In genomic region chr3:81581966-81582599, GRCh38 we compare ENCODE assay signal across 8 cellular contexts.
DNase-seq lines count a peak whose midpoint lies in the region; ATAC-seq and FAIRE-seq lines count a peak whose summit lies in the region.

No MANE protein-coding gene starts in this region.

- H3K27me3 ChIP-seq in small intestine (ENCODE audit: control insufficient read depth in 2 of 2, insufficient read depth in 2 of 2, low read length in 2 of 2) = no peaks in the 10 kb centered on the region

- no peak overlapping the region for H3K27ac ChIP-seq in small intestine (ENCODE audit: low read depth in 1 of 2, low read length in 1 of 2)

- H3K4me1 ChIP-seq in small intestine (ENCODE audit: control insufficient read depth in 2 of 2, insufficient read depth in 1 of 2, low read depth in 1 of 2, low read length in 1 of 2) = no peaks in the 10 kb centered on the region

- peak; percentile 2 for DNase-seq in activated T-cell treated with anti-CD3 and anti-CD28 coated beads for 48 hours (ENCODE audit: low read depth)
- no peak for DNase-seq in activated T-cell treated with anti-CD3 and anti-CD28 coated beads, Interleukin-2, amount 50 U/mL, for 1 hour
- DNase-seq in HK-2 (ENCODE audit: unreplicated experiment) = peak; percentile 1
- DNase-seq in UCSD-AML1 (lab: John Stamatoyannopoulos, UW; ENCODE audit: unreplicated experiment) = peak; percentile 21
- DNase-seq in glomerular endothelial cell (ENCODE audit: extremely low read depth, low read depth, low spot score) = peak; percentile 7
- DNase-seq in small intestine = peak; percentile 34
- DNase-seq in epidermal melanocyte (ENCODE audit: insufficient read length, low spot score) = no peak

- no peaks in the 10 kb centered on the region for H3K9me3 ChIP-seq in small intestine (ENCODE audit: control insufficient read depth, low read depth)

- no peak overlapping the region for H3K4me3 ChIP-seq in small intestine (ENCODE audit: low read depth in 1 of 2, low read length in 2 of 2)

- ATAC-seq in GM19467 (IDR thresholded peaks at IDR 0.05; ENCODE audit: unreplicated experiment) = peak; percentile 84

- H3K36me3 ChIP-seq in small intestine (ENCODE audit: control insufficient read depth in 2 of 2, insufficient read depth in 2 of 2, low read length in 2 of 2) = no peaks in the 10 kb centered on the region

- FAIRE-seq in small intestine (lab: Jason Lieb, UNC) = no peak

- WGBS in small intestine, 3 donors = 42 to 44% (median 44%) methylated on average over 5 of the region's 5 CpGs

Comparison
In these comparisons a context has a peak if more than half of its experiments do, and no peak if none do; other contexts are left out.
1. DNase-seq: peak in activated T-cell treated with anti-CD3 and anti-CD28 coated beads for 48 hours (single experiment), HK-2 (single experiment), UCSD-AML1 (single experiment), glomerular endothelial cell (single experiment) and small intestine (single experiment); none in activated T-cell treated with anti-CD3 and anti-CD28 coated beads, Interleukin-2, amount 50 U/mL, for 1 hour (single experiment) and epidermal melanocyte (single experiment).